In the genomic region with DNA sequence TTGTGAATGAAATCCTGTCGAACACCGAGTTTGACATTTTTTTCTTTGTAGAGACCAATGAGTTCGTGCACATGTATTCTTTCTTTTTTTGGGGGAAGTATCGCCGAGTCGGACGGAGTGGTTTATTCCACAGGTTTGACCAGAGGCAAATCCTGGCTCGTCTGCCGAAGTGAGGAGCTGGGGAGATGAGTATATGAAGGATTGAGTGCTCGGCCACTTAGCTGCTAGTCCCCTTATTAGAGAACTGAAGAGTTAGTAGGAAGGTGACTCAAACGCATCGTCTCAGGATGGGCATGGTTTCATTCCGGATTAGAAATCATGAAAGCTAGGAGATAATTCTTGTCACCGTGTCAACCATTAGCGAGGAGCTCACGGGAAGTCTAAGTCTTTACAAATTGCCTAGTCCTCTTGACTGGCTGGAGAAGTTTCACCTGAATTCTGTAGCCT, we compare ENCODE assay signal across 8 cellular contexts.
DNase-seq lines count a peak whose midpoint lies in the region; ATAC-seq and TF ChIP-seq lines count a peak whose summit lies in the region.

No MANE protein-coding gene starts in this region.

- no peaks in the 10 kb centered on the region for H3K9me3 Mint-ChIP-seq in effector memory CD8-positive, alpha-beta T cell

- peak overlapping the region; percentile 39 to 55 for H3K4me3 Mint-ChIP-seq in effector memory CD8-positive, alpha-beta T cell

- H3F3A ChIP-seq in MM.1S (ENCODE audit: insufficient read depth, low read length), result peaks cover 29% of the 10 kb centered on the region

- no peak overlapping the region for H3K27ac Mint-ChIP-seq in effector memory CD8-positive, alpha-beta T cell

- DNase-seq in Daoy (ENCODE audit: low read depth) (peak; percentile 22), MM.1S (peak; percentile 52), hepatic stellate cell (ENCODE audit: low spot score) (no peak)
- DNase-seq in effector memory CD8-positive, alpha-beta T cell, result no peak

- H3K27me3 ChIP-seq in MM.1S (replicated peaks; ENCODE audit: insufficient read depth, low read length) (no peaks in the 10 kb centered on the region), neuron (ENCODE audit: insufficient read depth, low read length) (no peaks in the 10 kb centered on the region)

- peak overlapping the region; percentile 70 for H3K4me3 ChIP-seq in MM.1S (ENCODE audit: low read length)
- peak overlapping the region; percentile 77 for H3K4me3 ChIP-seq in neuron (ENCODE audit: low read length)

- H2AFZ ChIP-seq in MM.1S (ENCODE audit: low read length) (peak overlapping the region; percentile 81), neuron (ENCODE audit: low read depth, low read length) (peak overlapping the region; percentile 92)

- H3K9me3 ChIP-seq in MM.1S (replicated peaks; ENCODE audit: insufficient read depth, low read length), result no peaks in the 10 kb centered on the region
- H3K9me3 ChIP-seq in neuron (ENCODE audit: low read length), result peaks cover 11% of the 10 kb centered on the region

- peak overlapping the region; percentile 90 for H3K4me2 ChIP-seq in MM.1S (ENCODE audit: low read depth, low read length)

- H3K4me1 Mint-ChIP-seq in effector memory CD8-positive, alpha-beta T cell (ENCODE audit: low read depth in 2 of 2), result peaks cover 4 to 9% of the 10 kb centered on the region in 2 donors

- peak overlapping the region; percentile 60 for H3K9ac ChIP-seq in MM.1S (ENCODE audit: low read length)

- H3K79me2 ChIP-seq in MM.1S (ENCODE audit: low read length), result peaks cover 3% of the 10 kb centered on the region; the same call in 1 of the 2 replicates

- H3K36me3 Mint-ChIP-seq in effector memory CD8-positive, alpha-beta T cell (ENCODE audit: insufficient read depth), result no peaks in the 10 kb centered on the region

- H3K27ac ChIP-seq in MM.1S (ENCODE audit: low read length), result peak overlapping the region; percentile 66; the same call in 1 of the 2 replicates

- H3K9me2 ChIP-seq in MM.1S (replicated peaks; ENCODE audit: insufficient read depth, low read length), result no peaks in the 10 kb centered on the region

- H3K36me3 ChIP-seq in MM.1S (replicated peaks; ENCODE audit: insufficient read depth, low read length) (no peaks in the 10 kb centered on the region), neuron (ENCODE audit: insufficient read depth, low read length) (peaks cover 4% of the 10 kb centered on the region)

- H3K4me1 ChIP-seq in MM.1S (ENCODE audit: low read length), result peaks cover 10% of the 10 kb centered on the region
- H3K4me1 ChIP-seq in neuron (ENCODE audit: insufficient read depth, low read length), result peaks cover 21% of the 10 kb centered on the region

- TF ChIP-seq CTCF in MM.1S (IDR thresholded peaks at IDR 0.05; ENCODE audit: low read length), result no peak

- ATAC-seq in GM21390 (IDR thresholded peaks at IDR 0.05; ENCODE audit: unreplicated experiment) (peak; percentile 18), HG02623 (IDR thresholded peaks at IDR 0.05; ENCODE audit: unreplicated experiment) (no peak), GM19455 (IDR thresholded peaks at IDR 0.05; ENCODE audit: unreplicated experiment) (no peak)
- ATAC-seq in effector memory CD8-positive, alpha-beta T cell (replicated peaks), result no peak

- peaks cover 24 to 55% of the 10 kb centered on the region in 2 donors for H3K27me3 Mint-ChIP-seq in effector memory CD8-positive, alpha-beta T cell

- H4K20me1 ChIP-seq in MM.1S (ENCODE audit: insufficient read depth, low read length), result no peaks in the 10 kb centered on the region

Comparison
In these comparisons a context has a peak if more than half of its experiments do, and no peak if none do; other contexts are left out.
1. DNase-seq: peak in Daoy (single experiment) and MM.1S (single experiment); none in effector memory CD8-positive, alpha-beta T cell (0 of 3) and hepatic stellate cell (single experiment).